In the genomic region with DNA sequence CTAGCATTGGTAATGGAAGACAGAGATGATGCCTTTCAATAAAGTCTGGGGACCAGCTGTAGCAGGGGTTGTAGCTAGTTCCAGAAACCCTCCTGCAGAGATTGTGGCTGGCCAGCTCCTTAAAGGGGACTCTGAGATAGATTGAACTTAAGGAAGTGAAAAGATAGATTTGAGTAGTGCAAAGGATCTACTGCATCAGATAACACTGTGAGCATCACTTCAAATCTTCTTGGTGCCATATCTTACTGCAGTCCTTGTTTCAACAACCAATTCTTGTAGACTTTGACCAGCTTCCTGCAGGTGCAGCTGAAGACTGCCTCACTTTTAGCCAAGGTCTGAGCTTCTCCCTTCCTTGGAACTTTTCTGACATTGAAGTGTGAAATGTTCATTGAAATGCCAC, we compare ENCODE assay signal across 14 cellular contexts.
"Had no signal": no experiment of that assay in that cellular context is flagged by ENCODE, and none has a peak within 500 bp of the region (broad histone marks: within the 10 kb centered on the region; RNA-seq: fewer than 3 reads in every experiment).

No MANE protein-coding gene starts in this region.

- H3K79me2 ChIP-seq: hepatocyte had no signal

- H3K36me3 ChIP-seq: ovary, suprapubic skin, upper lobe of left lung had no signal

- H3K9me3 ChIP-seq: ovary, suprapubic skin, upper lobe of left lung had no signal

- DNase-seq: activated CD4-positive, alpha-beta T cell treated with anti-CD3 and anti-CD28 coated beads, Interleukin-2, amount 10 ng/mL, durations not matched to agents 7 days and 5 days; activated CD4-positive, CD25-positive, alpha-beta regulatory T cell; activated effector memory CD4-positive, alpha-beta T cell treated with anti-CD3 and anti-CD28 coated beads, Interleukin-2, amount 50 U/mL, for 16 hours; activated T-cell treated with anti-CD3 and anti-CD28 coated beads, Interleukin-2, amount 50 U/mL, for 1 hour; amygdala; effector memory CD4-positive, alpha-beta T cell; ovary; stimulated activated CD4-positive, alpha-beta T cell treated with anti-CD3 and anti-CD28 coated beads, Interleukin-2, amount 100 ng/mL, for 48 hours; stimulated activated naive CD8-positive, alpha-beta T cell treated with anti-CD3 and anti-CD28 coated beads, Interleukin-15, Interleukin-2, amounts not matched to agents 100 U/mL and 50 U/mL, for 24 hours; upper lobe of left lung had no signal

- H3K4me2 ChIP-seq: hepatocyte had no signal

- H2AFZ ChIP-seq: hepatocyte had no signal

- H3K27ac ChIP-seq: epithelial cell of prostate, hepatocyte, ovary, suprapubic skin, upper lobe of left lung had no signal

- H3K4me1 ChIP-seq: suprapubic skin, upper lobe of left lung had no signal

- H3K4me3 ChIP-seq: hepatocyte, ovary, suprapubic skin, upper lobe of left lung had no signal

- ATAC-seq: activated naive CD4-positive, alpha-beta T cell treated with anti-CD3 and anti-CD28 coated beads, Interleukin-2, amount 50 U/mL, for 72 hours; stimulated activated naive CD8-positive, alpha-beta T cell treated with anti-CD3 and anti-CD28 coated beads, Interleukin-15, Interleukin-2, amounts not matched to agents 100 U/mL and 50 U/mL, for 24 hours had no signal

- H3K27me3 ChIP-seq: hepatocyte, ovary, suprapubic skin, upper lobe of left lung had no signal
